ENCODE assay signal across 17 cellular contexts in the genomic region with DNA sequence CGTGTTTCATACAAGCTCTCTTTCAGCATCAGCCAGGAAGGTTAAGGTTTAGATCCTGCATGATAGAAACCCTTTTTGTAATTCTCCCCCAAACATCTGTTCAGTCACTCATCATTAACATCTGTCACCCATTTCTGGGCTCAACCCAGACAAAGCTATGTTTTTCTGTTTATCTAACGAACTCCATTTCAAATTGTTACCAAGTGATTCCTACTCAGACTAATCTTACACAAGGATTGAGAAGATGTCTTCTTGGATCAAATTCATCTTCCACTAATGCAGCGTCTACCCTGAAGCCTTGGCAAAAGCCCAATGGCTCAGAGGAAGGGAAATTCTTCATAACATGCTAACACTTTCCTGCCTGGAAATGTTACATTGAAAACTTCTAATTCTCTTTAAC. TPM values are rescaled to one million over a fixed set of nuclear protein-coding genes. Genes with fewer than 3 reads are reported as not detected.
DNase-seq lines count a peak whose midpoint lies in the region; ATAC-seq and TF ChIP-seq lines count a peak whose summit lies in the region.
"Had no signal": no experiment of that assay in that cellular context is flagged by ENCODE, and none has a peak within 500 bp of the region (broad histone marks: within the 10 kb centered on the region; RNA-seq: fewer than 3 reads in every experiment).

No MANE protein-coding gene starts in this region.

- H3K4me1 Mint-ChIP-seq in activated CD8-positive, alpha-beta memory T cell treated with anti-CD3 and anti-CD28 coated beads, Interleukin-2, amount 10 ng/mL, durations not matched to agents 7 days and 5 days: no peaks in the 10 kb centered on the region

- TF ChIP-seq CTCF in AG04450 (IDR thresholded peaks at IDR 0.05; ENCODE audit: low read depth, low read length) (no peak), astrocyte of the spinal cord (IDR thresholded peaks at IDR 0.05; ENCODE audit: low read depth, low read length) (no peak), foreskin fibroblast (IDR thresholded peaks at IDR 0.05; ENCODE audit: low read depth, low read length) (no peak)

- H3K4me3 ChIP-seq in AG04450 (ENCODE audit: low read depth, low read length): no peak overlapping the region
- H3K4me3 ChIP-seq in astrocyte of the spinal cord (ENCODE audit: low read depth, low read length): no peak overlapping the region
- no peak overlapping the region for H3K4me3 ChIP-seq in foreskin fibroblast (ENCODE audit: low read depth in 1 of 2, low read length in 2 of 2)
- H3K4me3 ChIP-seq: gastroesophageal sphincter, thyroid gland had no signal

- CTCF ChIA-PET in AG04450 (lab: Charles Lee): interaction anchor here (1.0 to 1.4 kb wide), 2 partner anchors 26 to 27 kb away, joined by 3 to 7 read pairs; no protein-coding TSS in a partner anchor
- CTCF ChIA-PET in activated CD8-positive, alpha-beta memory T cell treated with anti-CD3 and anti-CD28 coated beads, Interleukin-2, amount 10 ng/mL, durations not matched to agents 7 days and 5 days (lab: Charles Lee): interaction anchor here (0.6 to 1.6 kb wide), 2 partner anchors 43 to 489 kb away, joined by 3 to 4 read pairs; no protein-coding TSS in a partner anchor

- H3K27me3 ChIP-seq in AG04450 (ENCODE audit: control insufficient read depth, insufficient read depth, low read length): no peaks in the 10 kb centered on the region
- H3K27me3 ChIP-seq: gastroesophageal sphincter, thyroid gland had no signal

- in situ Hi-C loops in astrocyte of the spinal cord (cut with HindIII; ENCODE audit: low sequenced_read_pairs): no loop called here

- no peak for ATAC-seq in activated CD8-positive, alpha-beta memory T cell treated with anti-CD3 and anti-CD28 coated beads, Interleukin-2, amount 10 ng/mL, durations not matched to agents 7 days and 5 days
- ATAC-seq in HG02759 (IDR thresholded peaks at IDR 0.05; ENCODE audit: unreplicated experiment): no peak
- ATAC-seq: CD8-positive, alpha-beta T cell; gastroesophageal sphincter; left ventricle myocardium superior had no signal

- no peaks in the 10 kb centered on the region for H3K9me3 Mint-ChIP-seq in activated CD8-positive, alpha-beta memory T cell treated with anti-CD3 and anti-CD28 coated beads, Interleukin-2, amount 10 ng/mL, durations not matched to agents 7 days and 5 days (ENCODE audit: low read depth)
- H3K9me3 Mint-ChIP-seq: activated naive CD4-positive, alpha-beta T cell treated with anti-CD3 and anti-CD28 coated beads for 36 hours; CD8-positive, alpha-beta T cell had no signal

- no peaks in the 10 kb centered on the region for H3K9me3 ChIP-seq in AG04450 (ENCODE audit: control insufficient read depth, insufficient read depth, low read length)
- H3K9me3 ChIP-seq: gastroesophageal sphincter, thyroid gland had no signal

- DNase-seq in AG04450 (ENCODE audit: low read depth, low spot score) (peak; percentile 33), HCEC 1CT (peak; percentile 55), astrocyte of the spinal cord (ENCODE audit: low read depth, low spot score) (peak; percentile 53), foreskin fibroblast (peak; percentile 68 to 91), NOMO-1 (lab: John Stamatoyannopoulos, UW; ENCODE audit: unreplicated experiment in 2 of 2) (no peak), NCI-H1436 treated with DMSO at 0.1 percent for 48 hours (lab: John Stamatoyannopoulos, UW) (no peak)
- no peak for DNase-seq in activated CD8-positive, alpha-beta memory T cell treated with anti-CD3 and anti-CD28 coated beads, Interleukin-2, amount 10 ng/mL, durations not matched to agents 7 days and 5 days
- DNase-seq: activated naive CD4-positive, alpha-beta T cell treated with anti-CD3 and anti-CD28 coated beads for 36 hours; CD8-positive, alpha-beta T cell; DND-41; left ventricle myocardium superior; NCI-H1694; posterior cingulate gyrus; thyroid gland had no signal

- peak overlapping the region; percentile 21 for H3K27ac ChIP-seq in AG04450 (ENCODE audit: low read depth, low read length)
- H3K27ac ChIP-seq: gastroesophageal sphincter, RWPE1, thyroid gland had no signal

- POLR2A ChIA-PET in AG04450 (lab: Yijun Ruan, JAX): no interaction called here

- H3K36me3 Mint-ChIP-seq in activated CD8-positive, alpha-beta memory T cell treated with anti-CD3 and anti-CD28 coated beads, Interleukin-2, amount 10 ng/mL, durations not matched to agents 7 days and 5 days: no peaks in the 10 kb centered on the region
- H3K36me3 Mint-ChIP-seq: CD8-positive, alpha-beta T cell had no signal

- no peak overlapping the region for H3K4me3 Mint-ChIP-seq in activated CD8-positive, alpha-beta memory T cell treated with anti-CD3 and anti-CD28 coated beads, Interleukin-2, amount 10 ng/mL, durations not matched to agents 7 days and 5 days
- H3K4me3 Mint-ChIP-seq: activated naive CD4-positive, alpha-beta T cell treated with anti-CD3 and anti-CD28 coated beads for 36 hours; CD8-positive, alpha-beta T cell had no signal

- peaks cover 22% of the 10 kb centered on the region for H3K27me3 Mint-ChIP-seq in activated CD8-positive, alpha-beta memory T cell treated with anti-CD3 and anti-CD28 coated beads, Interleukin-2, amount 10 ng/mL, durations not matched to agents 7 days and 5 days

- no peak overlapping the region for H3K27ac Mint-ChIP-seq in activated CD8-positive, alpha-beta memory T cell treated with anti-CD3 and anti-CD28 coated beads, Interleukin-2, amount 10 ng/mL, durations not matched to agents 7 days and 5 days
- H3K27ac Mint-ChIP-seq: activated naive CD4-positive, alpha-beta T cell treated with anti-CD3 and anti-CD28 coated beads for 36 hours; CD8-positive, alpha-beta T cell had no signal

RNA-seq across cellular contexts. Expression of gene FZD4, which starts 58.7 kb away (rescaled TPM):
- polyA plus RNA-seq in AG04450 (2011; rRNA removed): 4.3 and 5.3 TPM in 2 replicates
- polyA minus RNA-seq in AG04450 (2011; rRNA and poly(A)+ RNA removed): 8.0 and 8.6 TPM in 2 replicates
- total RNA-seq in activated CD8-positive, alpha-beta memory T cell treated with anti-CD3 and anti-CD28 coated beads, Interleukin-2, amount 10 ng/mL, durations not matched to agents 7 days and 5 days: under 1 TPM; 0.16 to 0.44 TPM

Comparison
In these comparisons a context has a peak if more than half of its experiments do, and no peak if none do; other contexts are left out.
1. DNase-seq: peak in AG04450 (single experiment), HCEC 1CT (single experiment), astrocyte of the spinal cord (single experiment) and foreskin fibroblast (2 of 2); none in activated CD8-positive, alpha-beta memory T cell treated with anti-CD3 and anti-CD28 coated beads, Interleukin-2, amount 10 ng/mL, durations not matched to agents 7 days and 5 days (single experiment), NOMO-1 (0 of 2) and NCI-H1436 treated with DMSO at 0.1 percent for 48 hours (single experiment).